Comparison of ENCODE assay signal across 21 cellular contexts in genomic region chr4:107870236-107870635, GRCh38. TPM values are rescaled to one million over a fixed set of nuclear protein-coding genes. Genes with fewer than 3 reads are reported as not detected.
DNase-seq lines count a peak whose midpoint lies in the region; ATAC-seq, FAIRE-seq and TF ChIP-seq lines count a peak whose summit lies in the region.
"Had no signal": no experiment of that assay in that cellular context is flagged by ENCODE, and none has a peak within 500 bp of the region (broad histone marks: within the 10 kb centered on the region; RNA-seq: fewer than 3 reads in every experiment).

No MANE protein-coding gene starts in this region.

- peaks cover 21% of the 10 kb centered on the region for H3K4me1 Mint-ChIP-seq in mesothelial cell of epicardium
- H3K4me1 Mint-ChIP-seq: B cell, GM23338, IgD-negative memory B cell had no signal

- no peaks in the 10 kb centered on the region for H3K27me3 Mint-ChIP-seq in mesothelial cell of epicardium (ENCODE audit: low read depth)
- H3K27me3 Mint-ChIP-seq: CD4-positive, alpha-beta T cell; IgD-negative memory B cell had no signal

- peak overlapping the region; percentile 1 for H3K27ac Mint-ChIP-seq in mesothelial cell of epicardium
- H3K27ac Mint-ChIP-seq: B cell; CD4-positive, alpha-beta T cell; GM23338 had no signal

- FAIRE-seq in urothelium cell line (lab: Jason Lieb, UNC) = no peak
- FAIRE-seq: GM12878, GM18507 had no signal

- H3K4me3 Mint-ChIP-seq in mesothelial cell of epicardium = no peak overlapping the region
- H3K4me3 Mint-ChIP-seq: B cell; CD4-positive, alpha-beta T cell; GM23338; H9; IgD-negative memory B cell had no signal

- H3K36me3 Mint-ChIP-seq in mesothelial cell of epicardium = no peaks in the 10 kb centered on the region
- H3K36me3 Mint-ChIP-seq: IgD-negative memory B cell had no signal

- no peak for DNase-seq in Right ventricle myocardium superior
- no peak for DNase-seq in left ventricle myocardium superior
- DNase-seq in dermis blood vessel endothelial cell = peak; percentile 53
- no peak for DNase-seq in mesothelial cell of epicardium (ENCODE audit: low spot score in 2 of 2, unreplicated experiment in 2 of 2)
- DNase-seq in urothelium cell line (ENCODE audit: low spot score) = no peak
- no peak for DNase-seq in NCI-H774 (lab: John Stamatoyannopoulos, UW)
- DNase-seq in DMS153 (lab: John Stamatoyannopoulos, UW) = no peak
- DNase-seq: 8988T; ACHN; C1 segment of cervical spinal cord; Calu3; CD4-positive, alpha-beta T cell; DMS 273 treated with DMSO at 0.1 percent for 48 hours; DMS79; H9 had no signal

- H3K9me3 Mint-ChIP-seq in mesothelial cell of epicardium = peaks cover 4% of the 10 kb centered on the region
- H3K9me3 Mint-ChIP-seq: CD4-positive, alpha-beta T cell; GM23338 had no signal

- TF ChIP-seq CTCF in mesothelial cell of epicardium (IDR thresholded peaks at IDR 0.05; ENCODE audit: unreplicated experiment) = no peak

- intact Hi-C loops in Right ventricle myocardium superior (cut with DNase I) = no loop called here
- intact Hi-C loops in left ventricle myocardium superior (cut with micrococcal nuclease) = no loop called here

- ATAC-seq in Right ventricle myocardium superior (ENCODE audit: poor library complexity) (peak; percentile 45), left ventricle myocardium superior (no peak)
- ATAC-seq: GM12878, GM23338 had no signal

RNA-seq across cellular contexts. Expression of gene SGMS2, which starts 45.5 kb away (rescaled TPM):
- total RNA-seq in Right ventricle myocardium superior (18.5 TPM), left ventricle myocardium superior (23.1 TPM), dermis blood vessel endothelial cell (66.9 and 106 TPM in 2 replicates), mesothelial cell of epicardium (7.5 to 9.8 TPM (median 9.2 TPM) in 3 replicates)
- total RNA-seq: B cell, G401 had no signal
